8 cellular contexts compared by ENCODE assay signal in genomic region chr22:19291218-19291579, GRCh38. TPM values are rescaled to one million over a fixed set of nuclear protein-coding genes. Genes with fewer than 3 reads are reported as not detected.
DNase-seq lines count a peak whose midpoint lies in the region; ATAC-seq and TF ChIP-seq lines count a peak whose summit lies in the region.

No MANE protein-coding gene starts in this region.

- H3K27me3 ChIP-seq in WERI-Rb-1 (ENCODE audit: insufficient read depth, low read depth, severe bottlenecking) (no peaks in the 10 kb centered on the region), stomach (no peaks in the 10 kb centered on the region)

- intact Hi-C loops in stomach (cut with DNase I; ENCODE audit: low total_unique reads), result no loop called here

- H3K4me3 ChIP-seq in WERI-Rb-1 (ENCODE audit: low read depth, low read length) (peak overlapping the region; percentile 61), stomach (peak overlapping the region; percentile 79 to 96 (median 84))

- 0 out of 2 replicates have a peak, but pooled peaks have one; percentile 13 for TF ChIP-seq CTCF in WERI-Rb-1 (IDR thresholded peaks at IDR 0.05; ENCODE audit: low read depth, low read length)
- TF ChIP-seq CTCF in stomach (IDR thresholded peaks at IDR 0.05), result no peak
- no peak for TF ChIP-seq CTCF in omental fat pad (IDR thresholded peaks at IDR 0.05)

- DNase-seq in WERI-Rb-1 (peak; percentile 42), medulla oblongata (ENCODE audit: extremely low spot score) (peak; percentile 14), stomach (peak; percentile 31), omental fat pad (ENCODE audit: low spot score) (no peak)
- DNase-seq in effector CD4-positive, alpha-beta T cell, result peak; percentile 10

- peaks cover 11 to 37% (median 26%) of the 10 kb centered on the region in 4 donors for H3K4me1 ChIP-seq in stomach

- TF ChIP-seq EP300 in stomach (IDR thresholded peaks at IDR 0.05), result no peak

- H3K36me3 ChIP-seq in WERI-Rb-1, result no peaks in the 10 kb centered on the region; the same call in 1 of the 2 replicates
- H3K36me3 ChIP-seq in stomach, result no peaks in the 10 kb centered on the region

- no peaks in the 10 kb centered on the region for H3K9me3 ChIP-seq in WERI-Rb-1 (ENCODE audit: severe bottlenecking)
- no peaks in the 10 kb centered on the region for H3K9me3 ChIP-seq in stomach

- 0 to 1% (median 0%) methylated on average over 8 to 41 of the region's 41 CpGs for WGBS in stomach, 5 donors

- H3K27ac ChIP-seq in WERI-Rb-1, result peak overlapping the region; percentile 61
- peak overlapping the region; percentile 62 to 89 (median 77) for H3K27ac ChIP-seq in stomach

- TF ChIP-seq POLR2A in stomach (IDR thresholded peaks at IDR 0.05), result no peak

- peak; percentile 43 for ATAC-seq in GM18498 (IDR thresholded peaks at IDR 0.05; ENCODE audit: unreplicated experiment)
- peak; percentile 19 for ATAC-seq in HG03139 (IDR thresholded peaks at IDR 0.05; ENCODE audit: unreplicated experiment)
- no peak for ATAC-seq in GM21390 (IDR thresholded peaks at IDR 0.05; ENCODE audit: unreplicated experiment)
- ATAC-seq in omental fat pad (ENCODE audit: low FRiP score), result no peak

RNA-seq across cellular contexts. Expression of gene CLTCL1, which starts 0.3 kb away (rescaled TPM):
- total RNA-seq in stomach (10 to 100 TPM in 1 of 5 donors, 1 to 10 TPM in 4; 4.1 to 10.1 (median 5.5) TPM), omental fat pad (10 to 100 TPM in 1 of 4 donors, 1 to 10 TPM in 3; 5.0 to 14.3 (median 5.9) TPM)
- 1 to 10 TPM; 3.0 to 3.8 (median 3.5) TPM for polyA plus RNA-seq in stomach

Comparison
In these comparisons a context has a peak if more than half of its experiments do, and no peak if none do; other contexts are left out.
1. ATAC-seq: peak in GM18498 (single experiment) and HG03139 (single experiment); none in GM21390 (single experiment) and omental fat pad (single experiment).